Comparison of ENCODE assay signal across 8 cellular contexts in genomic region chr18:51051105-51051712, GRCh38. TPM values are rescaled to one million over a fixed set of nuclear protein-coding genes. Genes with fewer than 3 reads are reported as not detected.
DNase-seq lines count a peak whose midpoint lies in the region; ATAC-seq, FAIRE-seq and TF ChIP-seq lines count a peak whose summit lies in the region.

No MANE protein-coding gene starts in this region.

- no peaks in the 10 kb centered on the region for H3K36me3 ChIP-seq in BJ (ENCODE audit: control insufficient read depth, insufficient read depth, low read length)
- H3K36me3 ChIP-seq in small intestine (ENCODE audit: control insufficient read depth in 2 of 2, insufficient read depth in 2 of 2, low read length in 2 of 2) = peaks cover 2 to 4% of the 10 kb centered on the region in 2 donors

- H3K9me3 ChIP-seq in small intestine (ENCODE audit: control insufficient read depth, low read depth) = no peaks in the 10 kb centered on the region

- no peaks in the 10 kb centered on the region for H3K4me1 ChIP-seq in small intestine (ENCODE audit: control insufficient read depth in 2 of 2, insufficient read depth in 1 of 2, low read depth in 1 of 2, low read length in 1 of 2)

- no peak overlapping the region for H3K27ac ChIP-seq in small intestine (ENCODE audit: low read depth in 1 of 2, low read length in 1 of 2)

- peak overlapping the region; percentile 44 for H3K27ac Mint-ChIP-seq in activated CD4-positive, alpha-beta memory T cell treated with anti-CD3 and anti-CD28 coated beads, Interleukin-2, amount 10 ng/mL, durations not matched to agents 7 days and 5 days

- WGBS in small intestine, 3 donors = 38 to 47% (median 46%) methylated on average over 2 of the region's 2 CpGs

- DNase-seq in BJ (ENCODE audit: low read depth) (no peak), NCI-H2171 (lab: John Stamatoyannopoulos, UW) (peak; percentile 35), left cardiac atrium (no peak), small intestine (peak; percentile 69), ureter (ENCODE audit: low spot score) (no peak)
- no peak for DNase-seq in activated CD4-positive, alpha-beta memory T cell treated with anti-CD3 and anti-CD28 coated beads, Interleukin-2, amount 10 ng/mL, durations not matched to agents 7 days and 5 days

- POLR2A ChIA-PET in BJ (lab: Charles Lee) = no interaction called here
- POLR2A ChIA-PET in activated CD4-positive, alpha-beta memory T cell treated with anti-CD3 and anti-CD28 coated beads, Interleukin-2, amount 10 ng/mL, durations not matched to agents 7 days and 5 days (lab: Charles Lee) = interaction anchor here (1.4 to 1.7 kb wide), 4 partner anchors 10 to 230 kb away, joined by 3 to 8 read pairs (median 6); partner anchors contain the start of genes ME2 and SMAD4

- CTCF ChIA-PET in BJ (lab: Yijun Ruan, JAX) = interaction anchor here (0.6 to 3.2 kb wide), 27 partner anchors 8 to 1460 kb away, joined by 3 to 24 read pairs (median 4); partner anchors contain the start of genes ME2 and MRO
- CTCF ChIA-PET in activated CD4-positive, alpha-beta memory T cell treated with anti-CD3 and anti-CD28 coated beads, Interleukin-2, amount 10 ng/mL, durations not matched to agents 7 days and 5 days (lab: Charles Lee) = interaction anchor here (0.6 to 3.3 kb wide), 21 partner anchors 8 to 245 kb away, joined by 3 to 27 read pairs (median 4); partner anchors contain the start of genes ELAC1, ME2, MRO and SMAD4

- FAIRE-seq in small intestine (lab: Jason Lieb, UNC) = no peak

- peaks cover 43% of the 10 kb centered on the region for H3K36me3 Mint-ChIP-seq in activated CD4-positive, alpha-beta memory T cell treated with anti-CD3 and anti-CD28 coated beads, Interleukin-2, amount 10 ng/mL, durations not matched to agents 7 days and 5 days (ENCODE audit: low read depth)

- H3K4me3 Mint-ChIP-seq in activated CD4-positive, alpha-beta memory T cell treated with anti-CD3 and anti-CD28 coated beads, Interleukin-2, amount 10 ng/mL, durations not matched to agents 7 days and 5 days = no peak overlapping the region

- intact Hi-C loops in left cardiac atrium (cut with DNase I) = loop anchor here in 1 of 2 donors (5.0 kb wide), 1 partner anchor 229 kb away; the partner anchor contains the start of gene MRO

- no peaks in the 10 kb centered on the region for H3K27me3 Mint-ChIP-seq in activated CD4-positive, alpha-beta memory T cell treated with anti-CD3 and anti-CD28 coated beads, Interleukin-2, amount 10 ng/mL, durations not matched to agents 7 days and 5 days

- H3K4me3 ChIP-seq in BJ (ENCODE audit: low read depth, low read length) (no peak overlapping the region), small intestine (ENCODE audit: low read depth in 1 of 2, low read length in 2 of 2) (no peak overlapping the region)

- peak; percentile 88 for TF ChIP-seq CTCF in BJ (IDR thresholded peaks at IDR 0.05; ENCODE audit: insufficient read depth, low read depth, low read length)

- no peaks in the 10 kb centered on the region for H3K9me3 Mint-ChIP-seq in activated CD4-positive, alpha-beta memory T cell treated with anti-CD3 and anti-CD28 coated beads, Interleukin-2, amount 10 ng/mL, durations not matched to agents 7 days and 5 days

- H3K27me3 ChIP-seq in BJ (ENCODE audit: control insufficient read depth, insufficient read depth, low read length) (no peaks in the 10 kb centered on the region), small intestine (ENCODE audit: control insufficient read depth in 2 of 2, insufficient read depth in 2 of 2, low read length in 2 of 2) (no peaks in the 10 kb centered on the region)

- peaks cover 28% of the 10 kb centered on the region for H3K4me1 Mint-ChIP-seq in activated CD4-positive, alpha-beta memory T cell treated with anti-CD3 and anti-CD28 coated beads, Interleukin-2, amount 10 ng/mL, durations not matched to agents 7 days and 5 days

- ATAC-seq in GM18502 (IDR thresholded peaks at IDR 0.05; ENCODE audit: poor library complexity, unreplicated experiment) (peak; percentile 90), HG02943 (IDR thresholded peaks at IDR 0.05; ENCODE audit: low read depth, unreplicated experiment) (peak; percentile 78), left cardiac atrium (peak; percentile 79 to 82)

RNA-seq across cellular contexts. Expression of gene SMAD4, which starts 21.2 kb away (rescaled TPM):
- polyA plus RNA-seq in BJ (2011; rRNA removed) (85.8 and 101 TPM in 2 replicates), small intestine (10 to 100 TPM; 16.8 to 20.7 (median 18.6) TPM)
- polyA minus RNA-seq in BJ (2011; rRNA and poly(A)+ RNA removed) = 48.9 and 51.7 TPM in 2 replicates
- total RNA-seq in activated CD4-positive, alpha-beta memory T cell treated with anti-CD3 and anti-CD28 coated beads, Interleukin-2, amount 10 ng/mL, durations not matched to agents 7 days and 5 days = 10 to 100 TPM; 80.3 to 83.8 TPM
- total RNA-seq in left cardiac atrium (10 to 100 TPM; 77.1 to 87.9 TPM), ureter (118 TPM)

Comparison
In these comparisons a context has a peak if more than half of its experiments do, and no peak if none do; other contexts are left out.
1. DNase-seq: peak in NCI-H2171 (single experiment) and small intestine (single experiment); none in BJ (single experiment), activated CD4-positive, alpha-beta memory T cell treated with anti-CD3 and anti-CD28 coated beads, Interleukin-2, amount 10 ng/mL, durations not matched to agents 7 days and 5 days (single experiment), left cardiac atrium (single experiment) and ureter (single experiment).
2. Peak in every context shown above with its lines, with median percentiles within 50 percentile points of each other: ATAC-seq.